Comparison of ENCODE assay signal across 16 cellular contexts in the genomic region with DNA sequence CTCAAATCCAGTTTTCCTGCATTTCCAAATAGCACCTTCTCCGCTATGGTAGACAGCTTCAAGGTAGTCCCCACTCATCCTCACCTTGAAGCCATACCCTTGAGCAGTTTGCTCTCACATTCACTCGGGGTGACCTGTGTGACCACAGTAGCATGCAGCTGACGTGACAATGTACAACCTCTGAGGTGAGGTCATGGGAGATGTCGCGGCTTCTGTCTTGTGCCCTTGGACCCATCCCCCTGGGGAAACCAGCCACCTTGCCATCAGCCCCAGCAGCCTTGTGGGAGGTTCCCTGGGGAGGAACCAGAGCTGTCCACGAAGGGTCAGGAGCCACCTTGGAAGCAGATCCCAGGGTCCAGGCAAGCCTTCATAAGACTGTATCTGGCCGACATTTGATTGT.
"Had no signal": no experiment of that assay in that cellular context is flagged by ENCODE, and none has a peak within 500 bp of the region (broad histone marks: within the 10 kb centered on the region; RNA-seq: fewer than 3 reads in every experiment).

No MANE protein-coding gene starts in this region.

- H3K4me3 Mint-ChIP-seq: activated naive CD4-positive, alpha-beta T cell treated with anti-CD3 and anti-CD28 coated beads, Interleukin-2, amount 10 ng/mL, durations not matched to agents 7 days and 5 days; memory B cell; nephron; T-helper 1 cell treated with Interleukin-12 subunit alpha and Interleukin-12 subunit beta and Interleukin-4 antibody, amounts not matched to agents 30 μg/mL and 1 μg/mL, for 36 hours had no signal

- H3K9me3 Mint-ChIP-seq: memory B cell; nephron; T-helper 1 cell treated with Interleukin-12 subunit alpha and Interleukin-12 subunit beta and Interleukin-4 antibody, amounts not matched to agents 30 μg/mL and 1 μg/mL, for 36 hours had no signal

- H3K27me3 ChIP-seq: colonic mucosa, right atrium auricular region, transverse colon, vagina had no signal

- H3K36me3 Mint-ChIP-seq: memory B cell had no signal

- H3K4me3 ChIP-seq: colonic mucosa, right atrium auricular region, transverse colon, vagina had no signal

- H3K36me3 ChIP-seq: colonic mucosa, right atrium auricular region, transverse colon, vagina had no signal

- H3K4me1 Mint-ChIP-seq: nephron had no signal

- ATAC-seq: left ventricle myocardium superior; stimulated activated naive CD8-positive, alpha-beta T cell treated with anti-CD3 and anti-CD28 coated beads, Interleukin-15, Interleukin-2, amounts not matched to agents 100 U/mL and 50 U/mL, for 24 hours had no signal

- H3K4me1 ChIP-seq: right atrium auricular region, vagina had no signal

- H3K9me3 ChIP-seq: colonic mucosa, right atrium auricular region, transverse colon, vagina had no signal

- H3K27ac Mint-ChIP-seq: memory B cell; nephron; progenitor cell of endocrine pancreas; T-helper 1 cell treated with Interleukin-12 subunit alpha and Interleukin-12 subunit beta and Interleukin-4 antibody, amounts not matched to agents 30 μg/mL and 1 μg/mL, for 36 hours had no signal

- DNase-seq: activated CD4-positive, alpha-beta T cell treated with anti-CD3 and anti-CD28 coated beads for 48 hours; activated naive CD4-positive, alpha-beta T cell treated with anti-CD3 and anti-CD28 coated beads, Interleukin-2, amount 10 ng/mL, durations not matched to agents 7 days and 5 days; colonic mucosa; foreskin fibroblast; kidney glomerular epithelial cell; left ventricle myocardium superior; occipital lobe; stimulated activated CD4-positive, alpha-beta T cell treated with anti-CD3 and anti-CD28 coated beads, Interleukin-2, amount 100 ng/mL, for 48 hours; stimulated activated naive CD8-positive, alpha-beta T cell treated with anti-CD3 and anti-CD28 coated beads, Interleukin-15, Interleukin-2, amounts not matched to agents 100 U/mL and 50 U/mL, for 24 hours; transverse colon had no signal

- H3K27me3 Mint-ChIP-seq: activated naive CD4-positive, alpha-beta T cell treated with anti-CD3 and anti-CD28 coated beads, Interleukin-2, amount 10 ng/mL, durations not matched to agents 7 days and 5 days; memory B cell had no signal

- H3K27ac ChIP-seq: colonic mucosa, right atrium auricular region, transverse colon, vagina had no signal
